Comparison of ENCODE assay signal across 20 cellular contexts in the genomic region with DNA sequence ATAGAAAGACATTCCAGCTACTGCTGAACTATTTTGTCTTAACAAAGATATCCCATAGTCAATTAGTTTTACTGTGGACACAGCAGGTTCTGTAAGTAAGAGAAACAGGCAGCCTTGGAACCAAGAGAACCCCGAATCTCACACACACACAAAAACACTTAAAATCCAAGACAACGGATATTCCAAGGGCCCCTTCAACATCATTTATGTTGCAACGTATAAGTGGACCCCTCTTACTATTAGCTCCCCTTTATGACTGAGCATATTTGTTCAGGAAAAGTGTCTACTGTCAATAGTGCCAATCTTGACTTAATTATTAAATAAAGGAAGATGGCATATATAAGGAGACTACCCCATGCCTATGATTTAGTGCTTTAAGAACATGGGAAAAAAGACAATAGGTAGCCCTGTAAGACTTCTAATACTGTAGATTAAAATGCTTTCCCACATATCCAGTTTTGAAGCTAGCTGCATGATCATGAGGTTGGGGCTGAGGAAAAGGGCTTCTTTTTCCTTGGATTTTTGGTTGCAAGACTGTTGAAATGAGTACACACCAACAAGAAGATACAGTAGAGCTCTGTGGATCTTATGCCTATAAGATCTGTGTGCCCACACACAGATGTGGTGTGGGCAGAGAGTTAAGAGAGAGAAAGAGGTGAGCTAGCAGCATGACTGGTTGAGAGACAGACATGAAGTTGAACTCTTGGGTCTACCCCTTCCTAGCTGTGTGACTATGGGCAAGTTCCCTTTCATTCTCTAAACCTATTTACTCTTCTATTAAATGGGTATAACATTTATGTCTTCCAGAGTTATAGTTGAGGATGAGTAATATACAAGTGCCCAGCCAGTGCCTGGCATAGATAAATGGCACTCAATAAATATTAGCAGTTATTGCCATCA. TPM values are rescaled to one million over a fixed set of nuclear protein-coding genes. Genes with fewer than 3 reads are reported as not detected.
DNase-seq lines count a peak whose midpoint lies in the region; ATAC-seq, FAIRE-seq and TF ChIP-seq lines count a peak whose summit lies in the region.
"Had no signal": no experiment of that assay in that cellular context is flagged by ENCODE, and none has a peak within 500 bp of the region (broad histone marks: within the 10 kb centered on the region; RNA-seq: fewer than 3 reads in every experiment).

No MANE protein-coding gene starts in this region.

- H3K9me3 ChIP-seq in small intestine (ENCODE audit: control insufficient read depth, low read depth): no peaks in the 10 kb centered on the region
- H3K9me3 ChIP-seq: gastrocnemius medialis, MG63, pancreas, suprapubic skin had no signal

- TF ChIP-seq POLR2A in GM12891 (IDR thresholded peaks at IDR 0.05; ENCODE audit: low read depth, low read length): no peak

- POLR2A ChIA-PET in activated CD4-positive, alpha-beta T cell treated with anti-CD3 and anti-CD28 coated beads for 36 hours (lab: Charles Lee): no interaction called here

- H3K4me1 Mint-ChIP-seq in activated CD4-positive, alpha-beta T cell treated with anti-CD3 and anti-CD28 coated beads for 36 hours: peaks cover 44% of the 10 kb centered on the region
- H3K4me1 Mint-ChIP-seq in activated naive CD8-positive, alpha-beta T cell treated with anti-CD3 and anti-CD28 coated beads for 36 hours: peaks cover 57% of the 10 kb centered on the region
- H3K4me1 Mint-ChIP-seq in nephron: peaks cover 41% of the 10 kb centered on the region

- peak overlapping the region; percentile 89 for H3K27ac Mint-ChIP-seq in activated CD4-positive, alpha-beta T cell treated with anti-CD3 and anti-CD28 coated beads for 36 hours
- H3K27ac Mint-ChIP-seq in activated naive CD8-positive, alpha-beta T cell treated with anti-CD3 and anti-CD28 coated beads for 36 hours: peak overlapping the region; percentile 97
- no peak overlapping the region for H3K27ac Mint-ChIP-seq in nephron

- no peak overlapping the region for H3K4me3 Mint-ChIP-seq in activated CD4-positive, alpha-beta T cell treated with anti-CD3 and anti-CD28 coated beads for 36 hours
- H3K4me3 Mint-ChIP-seq in activated naive CD8-positive, alpha-beta T cell treated with anti-CD3 and anti-CD28 coated beads for 36 hours: no peak overlapping the region
- H3K4me3 Mint-ChIP-seq in nephron: peak overlapping the region; percentile 92 to 93 (median 92)

- CTCF ChIA-PET in activated CD4-positive, alpha-beta T cell treated with anti-CD3 and anti-CD28 coated beads for 36 hours (lab: Charles Lee): interaction anchor here (1.2 kb wide), 1 partner anchor 11 kb away, joined by 4 read pairs; no protein-coding TSS in a partner anchor

- H3K36me3 ChIP-seq in small intestine (ENCODE audit: control insufficient read depth in 2 of 2, insufficient read depth in 2 of 2, low read length in 2 of 2): peaks cover 0 to 2% of the 10 kb centered on the region in 2 donors
- H3K36me3 ChIP-seq: gastrocnemius medialis, MG63, pancreas had no signal

- H3K4me3 ChIP-seq in small intestine (ENCODE audit: low read depth in 1 of 2, low read length in 2 of 2): no peak overlapping the region
- H3K4me3 ChIP-seq: gastrocnemius medialis, MG63, pancreas, suprapubic skin had no signal

- no peak for TF ChIP-seq CTCF in nephron (IDR thresholded peaks at IDR 0.05; ENCODE audit: unreplicated experiment in 3 of 3)

- H3K27ac ChIP-seq in small intestine (ENCODE audit: low read depth in 1 of 2, low read length in 1 of 2): no peak overlapping the region
- H3K27ac ChIP-seq: gastrocnemius medialis, pancreas, suprapubic skin had no signal

- H3K4me1 ChIP-seq in small intestine (ENCODE audit: control insufficient read depth in 2 of 2, insufficient read depth in 1 of 2, low read depth in 1 of 2, low read length in 1 of 2): peaks cover 7 to 9% of the 10 kb centered on the region in 2 donors

- FAIRE-seq in GM12891 (lab: Jason Lieb, UNC): peak; percentile 16
- no peak for FAIRE-seq in small intestine (lab: Jason Lieb, UNC)
- FAIRE-seq: G401.6, pancreas had no signal

- no peak for DNase-seq in activated CD4-positive, alpha-beta T cell treated with anti-CD3 and anti-CD28 coated beads for 36 hours
- DNase-seq in activated CD4-positive, alpha-beta T cell treated with anti-CD3 and anti-CD28 coated beads for 1 hour: no peak
- DNase-seq in GM12891 (ENCODE audit: insufficient read length, low spot score): no peak
- DNase-seq in activated naive CD8-positive, alpha-beta T cell treated with anti-CD3 and anti-CD28 coated beads for 36 hours: no peak
- DNase-seq in small intestine: no peak
- no peak for DNase-seq in head of caudate nucleus
- DNase-seq: 8988T, amygdala, gastrocnemius medialis, mesendoderm, MG63, NCI-H1930, NCI-H510A treated with DMSO at 0.1 percent for 48 hours, OCI-M1, pancreas had no signal

- H3K36me3 Mint-ChIP-seq in activated CD4-positive, alpha-beta T cell treated with anti-CD3 and anti-CD28 coated beads for 36 hours (ENCODE audit: low read depth): peaks cover 12% of the 10 kb centered on the region
- H3K36me3 Mint-ChIP-seq in activated naive CD8-positive, alpha-beta T cell treated with anti-CD3 and anti-CD28 coated beads for 36 hours: peaks cover 53% of the 10 kb centered on the region
- H3K36me3 Mint-ChIP-seq in nephron (ENCODE audit: low read depth): peaks cover 49% of the 10 kb centered on the region

- no peak for ATAC-seq in activated CD4-positive, alpha-beta T cell treated with anti-CD3 and anti-CD28 coated beads for 36 hours
- no peak for ATAC-seq in GM18498 (IDR thresholded peaks at IDR 0.05; ENCODE audit: unreplicated experiment)
- ATAC-seq: gastrocnemius medialis, pancreas, SK-N-SH treated with all-trans-retinoic acid at 6 μM for 48 hours had no signal

- peaks cover 3% of the 10 kb centered on the region for H3K9me3 Mint-ChIP-seq in activated CD4-positive, alpha-beta T cell treated with anti-CD3 and anti-CD28 coated beads for 36 hours (ENCODE audit: low read depth)
- H3K9me3 Mint-ChIP-seq in activated naive CD8-positive, alpha-beta T cell treated with anti-CD3 and anti-CD28 coated beads for 36 hours: no peaks in the 10 kb centered on the region
- peaks cover 3% of the 10 kb centered on the region for H3K9me3 Mint-ChIP-seq in nephron

- WGBS in small intestine, 3 donors: 90 to 97% (median 94%) methylated on average over 3 of the region's 3 CpGs

- no peaks in the 10 kb centered on the region for H3K27me3 ChIP-seq in small intestine (ENCODE audit: control insufficient read depth in 2 of 2, insufficient read depth in 2 of 2, low read length in 2 of 2)
- H3K27me3 ChIP-seq: gastrocnemius medialis, pancreas, suprapubic skin had no signal

- H3K27me3 Mint-ChIP-seq in activated CD4-positive, alpha-beta T cell treated with anti-CD3 and anti-CD28 coated beads for 36 hours: peaks cover 4% of the 10 kb centered on the region
- peaks cover 13% of the 10 kb centered on the region for H3K27me3 Mint-ChIP-seq in activated naive CD8-positive, alpha-beta T cell treated with anti-CD3 and anti-CD28 coated beads for 36 hours
- peaks cover 8% of the 10 kb centered on the region for H3K27me3 Mint-ChIP-seq in nephron (ENCODE audit: low read depth)

- intact Hi-C loops in activated CD4-positive, alpha-beta T cell treated with anti-CD3 and anti-CD28 coated beads for 36 hours (cut with DNase I, micrococcal nuclease): loop anchor here in 1 of 2 experiments (5.0 to 10.0 kb wide), 2 partner anchors 94 to 154 kb away; partner anchors contain the start of genes HLF and SMIM36
- intact Hi-C loops in head of caudate nucleus (cut with DNase I): no loop called here

TF ChIP-seq in GM12891, 5 proteins besides CTCF, POLR2A, EP300 and RAD21:
- TF ChIP-seq POLR2AphosphoS5 (IDR thresholded peaks at IDR 0.05; ENCODE audit: low read depth, low read length) (0 out of 2 replicates have a peak, but pooled peaks have one; percentile 19), POU2F2 (IDR thresholded peaks at IDR 0.05; ENCODE audit: low read depth, low read length) (no peak), PAX5 (IDR thresholded peaks at IDR 0.05; ENCODE audit: insufficient read depth, low read length, severe bottlenecking) (no peak)

RNA-seq across cellular contexts. Expression of gene MMD, which starts 3.0 kb away (rescaled TPM):
- total RNA-seq in activated CD4-positive, alpha-beta T cell treated with anti-CD3 and anti-CD28 coated beads for 36 hours: 10 to 100 TPM; 17.4 to 19.6 TPM
- polyA plus RNA-seq in GM12891 (2012; ENCODE audit: low read depth, missing spikeins): 7.0 TPM
- total RNA-seq in activated naive CD8-positive, alpha-beta T cell treated with anti-CD3 and anti-CD28 coated beads for 36 hours: 10 to 100 TPM; 26.6 to 26.8 TPM
- polyA plus RNA-seq in small intestine: 10 to 100 TPM in 1 of 3 donors, 1 to 10 TPM in 2; 4.0 to 11.1 (median 9.5) TPM

Comparison
In these comparisons a context has a peak if more than half of its experiments do, and no peak if none do; other contexts are left out.
1. H3K27ac Mint-ChIP-seq: peak in activated CD4-positive, alpha-beta T cell treated with anti-CD3 and anti-CD28 coated beads for 36 hours (single experiment) and activated naive CD8-positive, alpha-beta T cell treated with anti-CD3 and anti-CD28 coated beads for 36 hours (single experiment); none in nephron (0 of 3).
2. H3K4me3 Mint-ChIP-seq: peak in nephron (3 of 3); none in activated CD4-positive, alpha-beta T cell treated with anti-CD3 and anti-CD28 coated beads for 36 hours (single experiment) and activated naive CD8-positive, alpha-beta T cell treated with anti-CD3 and anti-CD28 coated beads for 36 hours (single experiment).